Comparison of ENCODE assay signal across 17 cellular contexts in the genomic region with DNA sequence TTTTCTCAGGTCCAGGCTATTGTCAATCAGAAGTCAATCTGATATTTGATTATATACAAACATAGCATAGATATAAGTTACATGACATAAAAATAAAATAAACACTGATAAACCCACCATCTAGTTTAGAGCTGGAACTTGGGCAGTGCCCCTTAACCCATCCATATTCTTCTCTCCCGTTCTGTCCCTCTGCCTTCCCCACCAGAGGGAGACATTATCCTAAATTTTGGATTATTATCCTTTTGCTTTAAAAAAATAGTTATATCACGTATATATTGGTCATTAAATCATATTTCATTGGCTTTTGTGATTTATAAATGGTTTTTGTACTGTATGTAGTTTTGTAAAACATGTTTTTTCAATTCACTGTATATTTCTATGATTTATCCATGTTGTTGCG.
A peak's percentile ranks its signal among the peaks of the same experiment; 100 is the strongest.
DNase-seq lines count a peak whose midpoint lies in the region; ATAC-seq and TF ChIP-seq lines count a peak whose summit lies in the region.
"Had no signal": no experiment of that assay in that cellular context is flagged by ENCODE, and none has a peak within 500 bp of the region (broad histone marks: within the 10 kb centered on the region; RNA-seq: fewer than 3 reads in every experiment).

No MANE protein-coding gene starts in this region.

- no peaks in the 10 kb centered on the region for H3K9me2 ChIP-seq in PC-3 (replicated peaks; ENCODE audit: low read length)

- intact Hi-C loops in PC-3 (cut with micrococcal nuclease), result no loop called here
- intact Hi-C loops in CD4-positive, alpha-beta T cell (cut with DNase I, micrococcal nuclease), result no loop called here

- no peak overlapping the region for H3K27ac Mint-ChIP-seq in CD4-positive, alpha-beta T cell
- H3K27ac Mint-ChIP-seq: activated naive CD8-positive, alpha-beta T cell treated with anti-CD3 and anti-CD28 coated beads for 36 hours; B cell; mesothelial cell of epicardium had no signal

- H3K9me3 ChIP-seq in cardiac muscle cell (ENCODE audit: low read depth), result no peaks in the 10 kb centered on the region
- H3K9me3 ChIP-seq in right atrium auricular region, result no peaks in the 10 kb centered on the region
- no peaks in the 10 kb centered on the region for H3K9me3 ChIP-seq in PC-3 (ENCODE audit: low read length)
- H3K9me3 ChIP-seq in CD4-positive, alpha-beta T cell (ENCODE audit: control insufficient read depth, low read length), result no peaks in the 10 kb centered on the region

- H3K4me1 ChIP-seq in cardiac muscle cell (ENCODE audit: low read depth), result no peaks in the 10 kb centered on the region
- no peaks in the 10 kb centered on the region for H3K4me1 ChIP-seq in right atrium auricular region
- H3K4me1 ChIP-seq in PC-3 (ENCODE audit: insufficient read depth, low read length), result no peaks in the 10 kb centered on the region
- H3K4me1 ChIP-seq: parathyroid adenoma had no signal

- DNase-seq in cardiac muscle cell (ENCODE audit: low read depth in 1 of 2, low spot score in 1 of 2) (no peak), right atrium auricular region (ENCODE audit: low spot score) (no peak), PC-3 (peak; percentile 21), fibroblast of mammary gland (ENCODE audit: low read depth) (no peak), MV-4-11 (lab: John Stamatoyannopoulos, UW) (no peak)
- DNase-seq in CD4-positive, alpha-beta T cell, result no peak
- DNase-seq: activated naive CD8-positive, alpha-beta T cell treated with anti-CD3 and anti-CD28 coated beads for 36 hours; EL; NCI-H1694; SW 1271 had no signal

- ATAC-seq in PC-3 (no peak), HG02981 (IDR thresholded peaks at IDR 0.05; ENCODE audit: unreplicated experiment) (no peak), GM21526 (IDR thresholded peaks at IDR 0.05; ENCODE audit: low FRiP score, unreplicated experiment) (no peak)
- ATAC-seq in CD4-positive, alpha-beta T cell (ENCODE audit: poor library complexity), result no peak
- ATAC-seq: activated CD4-positive, CD25-positive, alpha-beta regulatory T cell treated with anti-CD3 and anti-CD28 coated beads, Interleukin-2, amount 50 U/mL, for 24 hours had no signal

- no peak overlapping the region for H3K4me2 ChIP-seq in PC-3 (ENCODE audit: low read length)

- no peak overlapping the region for H2AFZ ChIP-seq in PC-3 (ENCODE audit: low read length)
- H2AFZ ChIP-seq: parathyroid adenoma had no signal

- H3K27me3 Mint-ChIP-seq in CD4-positive, alpha-beta T cell, result no peaks in the 10 kb centered on the region
- H3K27me3 Mint-ChIP-seq: activated naive CD8-positive, alpha-beta T cell treated with anti-CD3 and anti-CD28 coated beads for 36 hours had no signal

- BruUV-seq in PC-3 (replicated peaks; lab: Mats Ljungman, UMichigan), result no TSS peak

- H3K9ac ChIP-seq in PC-3 (ENCODE audit: low read length), result no peak overlapping the region
- H3K9ac ChIP-seq: parathyroid adenoma had no signal

- H3K27ac ChIP-seq in cardiac muscle cell, result no peak overlapping the region
- H3K27ac ChIP-seq in right atrium auricular region, result no peak overlapping the region
- no peak overlapping the region for H3K27ac ChIP-seq in PC-3 (ENCODE audit: low read length)
- H3K27ac ChIP-seq in CD4-positive, alpha-beta T cell (ENCODE audit: low read depth, low read length), result no peak overlapping the region
- H3K27ac ChIP-seq: coronary artery, parathyroid adenoma had no signal

- H3K4me1 Mint-ChIP-seq in CD4-positive, alpha-beta T cell (ENCODE audit: low read depth), result no peaks in the 10 kb centered on the region
- H3K4me1 Mint-ChIP-seq: activated naive CD8-positive, alpha-beta T cell treated with anti-CD3 and anti-CD28 coated beads for 36 hours; B cell had no signal

- H3K4me3 ChIP-seq in cardiac muscle cell, result no peak overlapping the region
- no peak overlapping the region for H3K4me3 ChIP-seq in right atrium auricular region
- H3K4me3 ChIP-seq in PC-3 (ENCODE audit: low read length), result no peak overlapping the region
- no peak overlapping the region for H3K4me3 ChIP-seq in fibroblast of mammary gland (ENCODE audit: control insufficient read depth, low read depth, low read length)
- H3K4me3 ChIP-seq: coronary artery had no signal

- H3K36me3 Mint-ChIP-seq in CD4-positive, alpha-beta T cell (ENCODE audit: low read depth), result no peaks in the 10 kb centered on the region
- H3K36me3 Mint-ChIP-seq: activated naive CD8-positive, alpha-beta T cell treated with anti-CD3 and anti-CD28 coated beads for 36 hours; mesothelial cell of epicardium had no signal

- POLR2A ChIA-PET in PC-3 (lab: Charles Lee; ENCODE audit: unreplicated experiment), result no interaction called here
- POLR2A ChIA-PET in CD4-positive, alpha-beta T cell (lab: Charles Lee), result no interaction called here

- H4K20me1 ChIP-seq in PC-3 (ENCODE audit: low read length), result no peaks in the 10 kb centered on the region

- no peak overlapping the region for H3K4me3 Mint-ChIP-seq in CD4-positive, alpha-beta T cell
- H3K4me3 Mint-ChIP-seq: activated naive CD8-positive, alpha-beta T cell treated with anti-CD3 and anti-CD28 coated beads for 36 hours; B cell; mesothelial cell of epicardium had no signal

- TF ChIP-seq CTCF in cardiac muscle cell (IDR thresholded peaks at IDR 0.05; ENCODE audit: low read depth, low read length), result peak; percentile 36
- TF ChIP-seq CTCF in right atrium auricular region (IDR thresholded peaks at IDR 0.05), result no peak
- TF ChIP-seq CTCF in PC-3 (conservative IDR thresholded peaks at IDR 0.05; ENCODE audit: low read depth, low read length), result peak; percentile 72
- TF ChIP-seq CTCF in fibroblast of mammary gland (conservative IDR thresholded peaks at IDR 0.05; ENCODE audit: control insufficient read depth, insufficient read depth, low read depth, low read length), result peak; percentile 50
- TF ChIP-seq CTCF in CD4-positive, alpha-beta T cell (IDR thresholded peaks at IDR 0.05), result no peak

- H3K9me3 Mint-ChIP-seq in CD4-positive, alpha-beta T cell, result no peaks in the 10 kb centered on the region
- H3K9me3 Mint-ChIP-seq: activated naive CD8-positive, alpha-beta T cell treated with anti-CD3 and anti-CD28 coated beads for 36 hours had no signal

- no peaks in the 10 kb centered on the region for H3K79me2 ChIP-seq in PC-3 (ENCODE audit: low read length)
- H3K79me2 ChIP-seq: parathyroid adenoma had no signal

- H3K36me3 ChIP-seq in cardiac muscle cell (no peaks in the 10 kb centered on the region), right atrium auricular region (no peaks in the 10 kb centered on the region), PC-3 (ENCODE audit: low read depth, low read length) (no peaks in the 10 kb centered on the region)

- CTCF ChIA-PET in PC-3 (lab: Charles Lee), result no interaction called here
- CTCF ChIA-PET in CD4-positive, alpha-beta T cell (lab: Charles Lee), result no interaction called here

- no peaks in the 10 kb centered on the region for H3K27me3 ChIP-seq in cardiac muscle cell
- no peaks in the 10 kb centered on the region for H3K27me3 ChIP-seq in right atrium auricular region
- H3K27me3 ChIP-seq in PC-3 (ENCODE audit: low read length), result no peaks in the 10 kb centered on the region
- H3K27me3 ChIP-seq in CD4-positive, alpha-beta T cell (ENCODE audit: control insufficient read depth, insufficient read depth, low read length), result no peaks in the 10 kb centered on the region

- no peaks in the 10 kb centered on the region for H3F3A ChIP-seq in PC-3 (ENCODE audit: low read length, unreplicated experiment)

Comparison
In these comparisons a context has a peak if more than half of its experiments do, and no peak if none do; other contexts are left out.
1. CTCF ChIP-seq: peak in cardiac muscle cell (single experiment), PC-3 (single experiment) and fibroblast of mammary gland (single experiment); none in right atrium auricular region (0 of 2) and CD4-positive, alpha-beta T cell (single experiment).